ENCODE assay signal across 1 cellular context in the genomic region with DNA sequence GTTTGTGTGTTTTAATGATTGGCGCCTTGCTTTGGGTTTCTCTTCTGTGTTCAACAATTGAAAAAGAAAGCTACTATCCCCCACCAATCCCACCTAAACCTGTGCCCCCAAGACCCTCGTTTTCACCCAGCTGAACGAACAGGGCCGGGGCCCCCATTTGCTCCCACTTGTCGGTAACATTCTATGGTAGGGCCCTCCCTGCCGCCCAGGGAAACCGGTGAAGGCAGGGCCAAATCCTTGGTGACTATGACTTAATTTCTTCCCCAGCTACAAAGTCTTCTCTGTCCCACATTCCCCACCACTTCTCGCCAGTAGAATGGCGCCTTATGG.
TF ChIP-seq lines count a peak whose summit lies in the region.

No MANE protein-coding gene starts in this region.

TF ChIP-seq in IMR-90, 13 proteins besides CTCF, POLR2A, EP300 and RAD21:
- no peak for TF ChIP-seq RFX5 (IDR thresholded peaks at IDR 0.05; ENCODE audit: low read depth, low read length)
- TF ChIP-seq CEBPB (IDR thresholded peaks at IDR 0.05; ENCODE audit: low read depth, low read length): no peak
- TF ChIP-seq MAFK (IDR thresholded peaks at IDR 0.05; ENCODE audit: low read depth, low read length): no peak
- TF ChIP-seq MXI1 (IDR thresholded peaks at IDR 0.05; ENCODE audit: borderline replicate concordance, low read depth, low read length): no peak
- no peak for TF ChIP-seq USF2 (IDR thresholded peaks at IDR 0.05; ENCODE audit: low read depth, low read length)
- TF ChIP-seq NFE2L2 (IDR thresholded peaks at IDR 0.05; ENCODE audit: low read depth, low read length): no peak
- TF ChIP-seq RCOR1 (IDR thresholded peaks at IDR 0.05; ENCODE audit: insufficient replicate concordance, low read length): no peak
- TF ChIP-seq BHLHE40 (IDR thresholded peaks at IDR 0.05; ENCODE audit: low read depth, low read length): no peak
- no peak for TF ChIP-seq SMC3 (IDR thresholded peaks at IDR 0.05; ENCODE audit: low read depth, low read length)
- no peak for TF ChIP-seq CHD1 (IDR thresholded peaks at IDR 0.05; ENCODE audit: low read depth, low read length)
- TF ChIP-seq MAZ (IDR thresholded peaks at IDR 0.05; ENCODE audit: borderline replicate concordance, low read depth, low read length): no peak
- TF ChIP-seq FOS (IDR thresholded peaks at IDR 0.05; ENCODE audit: low read depth, low read length): no peak
- TF ChIP-seq, protein P1, sequence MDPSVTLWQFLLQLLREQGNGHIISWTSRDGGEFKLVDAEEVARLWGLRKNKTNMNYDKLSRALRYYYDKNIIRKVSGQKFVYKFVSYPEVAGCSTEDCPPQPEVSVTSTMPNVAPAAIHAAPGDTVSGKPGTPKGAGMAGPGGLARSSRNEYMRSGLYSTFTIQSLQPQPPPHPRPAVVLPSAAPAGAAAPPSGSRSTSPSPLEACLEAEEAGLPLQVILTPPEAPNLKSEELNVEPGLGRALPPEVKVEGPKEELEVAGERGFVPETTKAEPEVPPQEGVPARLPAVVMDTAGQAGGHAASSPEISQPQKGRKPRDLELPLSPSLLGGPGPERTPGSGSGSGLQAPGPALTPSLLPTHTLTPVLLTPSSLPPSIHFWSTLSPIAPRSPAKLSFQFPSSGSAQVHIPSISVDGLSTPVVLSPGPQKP (IDR thresholded peaks at IDR 0.05; ENCODE audit: borderline replicate concordance, low read depth, low read length): no peak
TF ChIP-seq in IMR-90: peak in this region for 0.
